ENCODE assay signal across 8 cellular contexts in genomic region chr17:732788-733720, GRCh38. TPM values are rescaled to one million over a fixed set of nuclear protein-coding genes. Genes with fewer than 3 reads are reported as not detected.
DNase-seq lines count a peak whose midpoint lies in the region; ATAC-seq and TF ChIP-seq lines count a peak whose summit lies in the region.

No MANE protein-coding gene starts in this region.

- DNase-seq in GM03348 (ENCODE audit: low spot score) = peak; percentile 60
- DNase-seq in HFF-Myc (ENCODE audit: extremely low read depth, low read depth) = no peak
- DNase-seq in NT2/D1 (ENCODE audit: low read depth, low spot score) = no peak
- peak; percentile 64 for DNase-seq in activated naive CD8-positive, alpha-beta T cell treated with anti-CD3 and anti-CD28 coated beads for 36 hours
- DNase-seq in right cardiac atrium = peak in 2 of 3 donors; percentile 44 to 61
- peak; percentile 48 for DNase-seq in prostate gland (ENCODE audit: low spot score)
- no peak for DNase-seq in Kasumi-1 (lab: John Stamatoyannopoulos, UW)
- no peak for DNase-seq in medulla oblongata (ENCODE audit: extremely low spot score)

- peak; percentile 59 to 72 for ATAC-seq in right cardiac atrium

- H3K9ac ChIP-seq in NT2/D1 (ENCODE audit: insufficient read length, low read depth) = peak overlapping the region; percentile 76

- H3K27ac ChIP-seq in right cardiac atrium (ENCODE audit: low read length) (no peak overlapping the region), prostate gland (peak overlapping the region; percentile 88 to 92)

- peaks cover 13% of the 10 kb centered on the region for H3K27me3 ChIP-seq in NT2/D1 (ENCODE audit: insufficient read depth, insufficient read length)
- no peaks in the 10 kb centered on the region for H3K27me3 ChIP-seq in right cardiac atrium (ENCODE audit: control insufficient read depth, insufficient read depth)
- no peaks in the 10 kb centered on the region for H3K27me3 ChIP-seq in prostate gland (replicated peaks; ENCODE audit: insufficient read depth)

- H3K4me3 ChIP-seq in HFF-Myc (replicated peaks; ENCODE audit: low read depth, low read length) (peak overlapping the region; percentile 67), NT2/D1 (ENCODE audit: insufficient read length, low read depth) (peak overlapping the region; percentile 53), right cardiac atrium (ENCODE audit: low read length) (peak overlapping the region; percentile 69), prostate gland (peak overlapping the region; percentile 75 to 80)

- H3K36me3 ChIP-seq in NT2/D1 (ENCODE audit: insufficient read depth, insufficient read length, low read length) (peaks cover 8% of the 10 kb centered on the region), prostate gland (no peaks in the 10 kb centered on the region)

- WGBS in right cardiac atrium = 5% methylated on average over 72 of the region's 72 CpGs
- WGBS in prostate gland = 5% methylated on average over 25 of the region's 72 CpGs

- peak overlapping the region; percentile 92 for H3K4me3 Mint-ChIP-seq in activated naive CD8-positive, alpha-beta T cell treated with anti-CD3 and anti-CD28 coated beads for 36 hours

- H3K27me3 Mint-ChIP-seq in activated naive CD8-positive, alpha-beta T cell treated with anti-CD3 and anti-CD28 coated beads for 36 hours = peaks cover 5% of the 10 kb centered on the region

- peaks cover 34% of the 10 kb centered on the region for H3K36me3 Mint-ChIP-seq in activated naive CD8-positive, alpha-beta T cell treated with anti-CD3 and anti-CD28 coated beads for 36 hours

- H3K27ac Mint-ChIP-seq in activated naive CD8-positive, alpha-beta T cell treated with anti-CD3 and anti-CD28 coated beads for 36 hours = peak overlapping the region; percentile 82

- H3K4me1 Mint-ChIP-seq in activated naive CD8-positive, alpha-beta T cell treated with anti-CD3 and anti-CD28 coated beads for 36 hours = peaks cover 24% of the 10 kb centered on the region

- intact Hi-C loops in right cardiac atrium (cut with DNase I) (no loop called here), prostate gland (cut with DNase I) (loop anchor here (10.0 kb wide), 1 partner anchor 252 kb away; no protein-coding TSS in a partner anchor)

- H3K9me3 ChIP-seq in NT2/D1 (ENCODE audit: insufficient read depth, low read length) = no peaks in the 10 kb centered on the region
- H3K9me3 ChIP-seq in right cardiac atrium (ENCODE audit: control insufficient read depth, low read length) = no peaks in the 10 kb centered on the region
- H3K9me3 ChIP-seq in prostate gland = no peaks in the 10 kb centered on the region

- no peak for TF ChIP-seq POLR2A in prostate gland (IDR thresholded peaks at IDR 0.05)

- H3K4me1 ChIP-seq in NT2/D1 (ENCODE audit: insufficient read depth, insufficient read length) = no peaks in the 10 kb centered on the region
- H3K4me1 ChIP-seq in right cardiac atrium (ENCODE audit: control insufficient read depth, insufficient read depth, low read length) = no peaks in the 10 kb centered on the region
- peaks cover 4% of the 10 kb centered on the region for H3K4me1 ChIP-seq in prostate gland (replicated peaks)

- H3K9me3 Mint-ChIP-seq in activated naive CD8-positive, alpha-beta T cell treated with anti-CD3 and anti-CD28 coated beads for 36 hours = no peaks in the 10 kb centered on the region

- TF ChIP-seq CTCF in HFF-Myc (IDR thresholded peaks at IDR 0.05; ENCODE audit: low read depth, low read length, missing control alignments) = no peak
- TF ChIP-seq CTCF in prostate gland (IDR thresholded peaks at IDR 0.05) = no peak

RNA-seq across cellular contexts. Expression of gene TLCD3A, which starts 0.7 kb away (rescaled TPM):
- 10 to 100 TPM; 22.6 to 26.7 TPM for total RNA-seq in activated naive CD8-positive, alpha-beta T cell treated with anti-CD3 and anti-CD28 coated beads for 36 hours
- total RNA-seq in right cardiac atrium (1 to 10 TPM; 3.2 to 5.0 (median 4.1) TPM), prostate gland (10 to 100 TPM in 1 of 2 donors, 1 to 10 TPM in 1; 8.1 to 12.0 TPM)
- polyA plus RNA-seq in right cardiac atrium = 1.7 TPM

RNA-seq across cellular contexts. Expression of gene VPS53, which starts 18.4 kb away (rescaled TPM):
- 10 to 100 TPM; 51.0 to 57.7 TPM for total RNA-seq in activated naive CD8-positive, alpha-beta T cell treated with anti-CD3 and anti-CD28 coated beads for 36 hours
- total RNA-seq in right cardiac atrium (10 to 100 TPM; 37.8 to 58.9 (median 44.7) TPM), prostate gland (10 to 100 TPM; 24.5 to 64.4 TPM)
- 9.6 TPM for polyA plus RNA-seq in right cardiac atrium

RNA-seq across cellular contexts. Expression of gene GEMIN4, which starts 19.0 kb away (rescaled TPM):
- 10 to 100 TPM; 68.7 to 69.3 TPM for total RNA-seq in activated naive CD8-positive, alpha-beta T cell treated with anti-CD3 and anti-CD28 coated beads for 36 hours
- total RNA-seq in right cardiac atrium (10 to 100 TPM; 12.5 to 15.7 (median 15.1) TPM), prostate gland (10 to 100 TPM; 27.9 to 33.1 TPM)
- 5.6 TPM for polyA plus RNA-seq in right cardiac atrium

RNA-seq across cellular contexts. Expression of gene GLOD4, which starts 49.0 kb away (rescaled TPM):
- 10 to 100 TPM; 79.0 to 82.0 TPM for total RNA-seq in activated naive CD8-positive, alpha-beta T cell treated with anti-CD3 and anti-CD28 coated beads for 36 hours
- 10 to 100 TPM; 32.4 to 42.9 (median 36.1) TPM for total RNA-seq in right cardiac atrium
- 23.6 TPM for polyA plus RNA-seq in right cardiac atrium
- 100 to 1,000 TPM in 1 of 2 donors, 10 to 100 TPM in 1; 72.4 to 113 TPM for total RNA-seq in prostate gland

RNA-seq across cellular contexts. Expression of gene MRM3, which starts 49.1 kb away (rescaled TPM):
- 10 to 100 TPM; 43.2 to 47.2 TPM for total RNA-seq in activated naive CD8-positive, alpha-beta T cell treated with anti-CD3 and anti-CD28 coated beads for 36 hours
- total RNA-seq in right cardiac atrium (10 to 100 TPM; 15.6 to 19.2 (median 17.9) TPM), prostate gland (10 to 100 TPM; 15.1 to 22.3 TPM)
- 20.0 TPM for polyA plus RNA-seq in right cardiac atrium

Comparison
In these comparisons a context has a peak if more than half of its experiments do, and no peak if none do; other contexts are left out.
1. DNase-seq: peak in GM03348 (single experiment), activated naive CD8-positive, alpha-beta T cell treated with anti-CD3 and anti-CD28 coated beads for 36 hours (single experiment), right cardiac atrium (2 of 3) and prostate gland (single experiment); none in HFF-Myc (single experiment), NT2/D1 (single experiment), Kasumi-1 (0 of 2) and medulla oblongata (single experiment).
2. Peak in every context shown above with its lines, with median percentiles within 50 percentile points of each other: H3K4me3 ChIP-seq.